17 cellular contexts compared by ENCODE assay signal in genomic region chr2:18430996-18431748, GRCh38.
A peak's percentile ranks its signal among the peaks of the same experiment; 100 is the strongest.
DNase-seq lines count a peak whose midpoint lies in the region; ATAC-seq and TF ChIP-seq lines count a peak whose summit lies in the region.
"Had no signal": no experiment of that assay in that cellular context is flagged by ENCODE, and none has a peak within 500 bp of the region (broad histone marks: within the 10 kb centered on the region; RNA-seq: fewer than 3 reads in every experiment).

No MANE protein-coding gene starts in this region.

- no peaks in the 10 kb centered on the region for H3K9me3 ChIP-seq in gastroesophageal sphincter
- H3K9me3 ChIP-seq: BLaER1, HAP-1 had no signal

- no peak for TF ChIP-seq EP300 in gastroesophageal sphincter (IDR thresholded peaks at IDR 0.05)

- no peak overlapping the region for H3K4me3 Mint-ChIP-seq in MCF 10A (ENCODE audit: unreplicated experiment)
- H3K4me3 Mint-ChIP-seq in GM23338 = no peak overlapping the region
- H3K4me3 Mint-ChIP-seq: CD8-positive, alpha-beta memory T cell; HFFc6 had no signal

- H3K27me3 Mint-ChIP-seq in MCF 10A (ENCODE audit: insufficient read depth, unreplicated experiment) = no peaks in the 10 kb centered on the region
- no peaks in the 10 kb centered on the region for H3K27me3 Mint-ChIP-seq in GM23338 (ENCODE audit: insufficient read depth, low read depth, poor library complexity)

- H3F3A ChIP-seq in GM23338 (replicated peaks; ENCODE audit: low read depth) = no peaks in the 10 kb centered on the region

- no peaks in the 10 kb centered on the region for H3K9me3 Mint-ChIP-seq in MCF 10A (ENCODE audit: unreplicated experiment)
- no peaks in the 10 kb centered on the region for H3K9me3 Mint-ChIP-seq in GM23338
- H3K9me3 Mint-ChIP-seq: CD8-positive, alpha-beta memory T cell; HFFc6 had no signal

- H3K4me3 ChIP-seq in gastroesophageal sphincter (no peak overlapping the region), GM23338 (no peak overlapping the region)
- H3K4me3 ChIP-seq: BLaER1, HAP-1 had no signal

- TF ChIP-seq CTCF in gastroesophageal sphincter (IDR thresholded peaks at IDR 0.05) = no peak
- TF ChIP-seq CTCF in MCF 10A (IDR thresholded peaks at IDR 0.05; ENCODE audit: unreplicated experiment) = no peak
- no peak for TF ChIP-seq CTCF in GM23338 (conservative IDR thresholded peaks at IDR 0.05; ENCODE audit: low read depth in 2 of 2)

- H3K27ac ChIP-seq in gastroesophageal sphincter = peak overlapping the region in 3 of 4 donors; percentile 16 to 89 (median 79)
- no peak overlapping the region for H3K27ac ChIP-seq in GM23338 (ENCODE audit: low read depth)
- H3K27ac ChIP-seq: BLaER1, HL-60 had no signal

- H4K20me1 ChIP-seq in GM23338 (replicated peaks; ENCODE audit: insufficient read depth) = no peaks in the 10 kb centered on the region
- H4K20me1 ChIP-seq: BLaER1 had no signal

- 70 to 84% methylated on average over 3 to 4 of the region's 4 CpGs for WGBS in gastroesophageal sphincter (ENCODE audit: low coverage in 1 of 2), 2 donors

- H3K36me3 ChIP-seq in gastroesophageal sphincter (no peaks in the 10 kb centered on the region), GM23338 (ENCODE audit: insufficient read depth) (no peaks in the 10 kb centered on the region)
- H3K36me3 ChIP-seq: BLaER1, HAP-1 had no signal

- H3K36me3 Mint-ChIP-seq in MCF 10A (ENCODE audit: insufficient read depth, unreplicated experiment) = no peaks in the 10 kb centered on the region
- no peaks in the 10 kb centered on the region for H3K36me3 Mint-ChIP-seq in GM23338 (ENCODE audit: low read depth)
- H3K36me3 Mint-ChIP-seq: CD8-positive, alpha-beta memory T cell had no signal

- H3K27ac Mint-ChIP-seq in MCF 10A (ENCODE audit: low read depth, unreplicated experiment) (no peak overlapping the region), GM23338 (no peak overlapping the region)
- H3K27ac Mint-ChIP-seq: CD8-positive, alpha-beta memory T cell; HFFc6 had no signal

- no peaks in the 10 kb centered on the region for H3K4me1 Mint-ChIP-seq in MCF 10A (ENCODE audit: insufficient read depth, unreplicated experiment)
- H3K4me1 Mint-ChIP-seq in GM23338 = peaks cover 4% of the 10 kb centered on the region; the same call in 1 of the 3 replicates
- H3K4me1 Mint-ChIP-seq: CD8-positive, alpha-beta memory T cell had no signal

- peak; percentile 63 for DNase-seq in NCI-H2029 (lab: John Stamatoyannopoulos, UW)
- DNase-seq in NCI-H2029 treated with DMSO at 0.1 percent for 48 hours (lab: John Stamatoyannopoulos, UW) = no peak
- DNase-seq in DMS53 (lab: John Stamatoyannopoulos, UW) = peak; percentile 76
- DNase-seq in pons (ENCODE audit: low spot score) = peak; percentile 86
- no peak for DNase-seq in MCF 10A (ENCODE audit: unreplicated experiment)
- DNase-seq in GM23338 (ENCODE audit: low spot score) = no peak
- DNase-seq: 8988T; AML-193; CD8-positive, alpha-beta memory T cell; DND-41; GDM1; HFFc6 had no signal

- no peak for TF ChIP-seq POLR2A in gastroesophageal sphincter (IDR thresholded peaks at IDR 0.05)

- no TSS peak for BruUV-seq in MCF 10A (replicated peaks; lab: Mats Ljungman, UMichigan)

- CTCF ChIA-PET in MCF 10A (lab: Yijun Ruan, JAX) = no interaction called here

- peaks cover 15% of the 10 kb centered on the region; the same call in 1 of the 2 replicates for H3K9me2 ChIP-seq in GM23338 (ENCODE audit: insufficient read depth)

- H3K4me2 ChIP-seq in GM23338 = no peak overlapping the region
- H3K4me2 ChIP-seq: BLaER1 had no signal

- no peaks in the 10 kb centered on the region for H3K79me2 ChIP-seq in GM23338 (replicated peaks; ENCODE audit: insufficient read depth)

- POLR2A ChIA-PET in MCF 10A (lab: Yijun Ruan, JAX) = interaction anchor here (0.5 kb wide), 1 partner anchor 13 kb away, joined by 3 read pairs; no protein-coding TSS in a partner anchor

- H3K27me3 ChIP-seq in gastroesophageal sphincter (no peaks in the 10 kb centered on the region), GM23338 (ENCODE audit: insufficient read depth) (no peaks in the 10 kb centered on the region)
- H3K27me3 ChIP-seq: BLaER1 had no signal

- ATAC-seq in gastroesophageal sphincter = no peak
- no peak for ATAC-seq in HG03439 (IDR thresholded peaks at IDR 0.05; ENCODE audit: unreplicated experiment)
- no peak for ATAC-seq in GM23338

- no peak overlapping the region for H2AFZ ChIP-seq in GM23338

- H3K4me1 ChIP-seq in gastroesophageal sphincter (peaks cover 11 to 48% (median 14%) of the 10 kb centered on the region in 3 donors), GM23338 (ENCODE audit: insufficient read depth) (no peaks in the 10 kb centered on the region)

- intact Hi-C loops in MCF 10A (cut with micrococcal nuclease) = no loop called here

TF ChIP-seq in GM23338, 12 proteins besides CTCF, POLR2A, EP300 and RAD21:
- TF ChIP-seq ETS1 (IDR thresholded peaks at IDR 0.05) (no peak), ZNF331 (CRISPR knock-in tag; IDR thresholded peaks at IDR 0.05; ENCODE audit: low read depth) (no peak)

Comparison
In these comparisons a context has a peak if more than half of its experiments do, and no peak if none do; other contexts are left out.
1. DNase-seq: peak in NCI-H2029 (single experiment), DMS53 (single experiment) and pons (single experiment); none in NCI-H2029 treated with DMSO at 0.1 percent for 48 hours (single experiment), MCF 10A (single experiment) and GM23338 (single experiment).